ENCODE assay signal across 2 cellular contexts in genomic region chr5:77893225-77893860, GRCh38.
A peak's percentile ranks its signal among the peaks of the same experiment; 100 is the strongest.
TF ChIP-seq lines count a peak whose summit lies in the region.

No MANE protein-coding gene starts in this region.

TF ChIP-seq in IMR-90, 13 proteins besides CTCF, POLR2A, EP300 and RAD21 (continued from another document):
- TF ChIP-seq BHLHE40 (IDR thresholded peaks at IDR 0.05; ENCODE audit: low read depth, low read length): no peak; the same call in 1 of the 2 replicates
- TF ChIP-seq CHD1 (IDR thresholded peaks at IDR 0.05; ENCODE audit: low read depth, low read length): no peak
- no peak for TF ChIP-seq ELK1 (IDR thresholded peaks at IDR 0.05; ENCODE audit: borderline replicate concordance, low read depth, low read length)
- peak; percentile 98 for TF ChIP-seq FOS (IDR thresholded peaks at IDR 0.05; ENCODE audit: low read depth, low read length)
- no peak for TF ChIP-seq USF2 (IDR thresholded peaks at IDR 0.05; ENCODE audit: low read depth, low read length)
- peak; percentile 67 for TF ChIP-seq MAFK (IDR thresholded peaks at IDR 0.05; ENCODE audit: low read depth, low read length)

TF ChIP-seq in K562, 482 proteins besides CTCF, POLR2A, EP300 and RAD21 (continued from another document and continues in another):
- 0 out of 6 replicates have a peak, but pooled peaks of 1 of the 3 experiments have one; percentile 6 for TF ChIP-seq ZBTB11 (CRISPR knock-in tag; IDR thresholded peaks at IDR 0.05)
- peak; percentile 88 for TF ChIP-seq JUN (IDR thresholded peaks at IDR 0.05; ENCODE audit: borderline replicate concordance, low read depth, low read length)
- no peak for TF ChIP-seq JUN (CRISPR knock-in tag; IDR thresholded peaks at IDR 0.05; ENCODE audit: borderline replicate concordance)
- TF ChIP-seq ELK1 (CRISPR knock-in tag; IDR thresholded peaks at IDR 0.05): no peak
- no peak for TF ChIP-seq MBD1 (CRISPR knock-in tag; IDR thresholded peaks at IDR 0.05)
- TF ChIP-seq C11orf30 (IDR thresholded peaks at IDR 0.05; ENCODE audit: low read depth): peak; percentile 94
- no peak for TF ChIP-seq MEIS2 (IDR thresholded peaks at IDR 0.05; ENCODE audit: partially characterized antibody)
- TF ChIP-seq RBM39 (optimal IDR thresholded peaks at IDR 0.05; ENCODE audit: low read depth, low read length): no peak
- TF ChIP-seq ARID1B (IDR thresholded peaks at IDR 0.05): peak; percentile 65
- TF ChIP-seq MTA3 (IDR thresholded peaks at IDR 0.05; ENCODE audit: borderline replicate concordance): 0 out of 2 replicates have a peak, but pooled peaks have one; percentile 27
- TF ChIP-seq REST (CRISPR knock-in tag; IDR thresholded peaks at IDR 0.05; ENCODE audit: low read depth): no peak
- no peak for TF ChIP-seq ZBTB8A (IDR thresholded peaks at IDR 0.05; ENCODE audit: partially characterized antibody)
- peak; percentile 79 for TF ChIP-seq EHMT2 (IDR thresholded peaks at IDR 0.05)
- peak; percentile 96 for TF ChIP-seq NFE2 (IDR thresholded peaks at IDR 0.05; ENCODE audit: low read depth)
- TF ChIP-seq ZSCAN32 (CRISPR knock-in tag; IDR thresholded peaks at IDR 0.05): no peak
- peak; percentile 89 for TF ChIP-seq ATF3 (IDR thresholded peaks at IDR 0.05)
- 0 out of 2 replicates have a peak, but pooled peaks have one; percentile 52 for TF ChIP-seq ATF3 (CRISPR knock-in tag; conservative IDR thresholded peaks at IDR 0.05)
- no peak for TF ChIP-seq PRPF4 (IDR thresholded peaks at IDR 0.05; ENCODE audit: insufficient read depth, low read depth, low read length, poor library complexity, severe bottlenecking)
- TF ChIP-seq NFE2L1 (tag; IDR thresholded peaks at IDR 0.05; ENCODE audit: borderline replicate concordance, low read depth): peak; percentile 64
- TF ChIP-seq CBX8 (IDR thresholded peaks at IDR 0.05; ENCODE audit: borderline replicate concordance, extremely low read depth, low read depth, low read length, poor library complexity, severe bottlenecking): no peak
- TF ChIP-seq TAL1 (IDR thresholded peaks at IDR 0.05): no peak
- no peak for TF ChIP-seq TCF3 (CRISPR knock-in tag; IDR thresholded peaks at IDR 0.05)
- no peak for TF ChIP-seq ARID4B (CRISPR knock-in tag; IDR thresholded peaks at IDR 0.05)
- TF ChIP-seq SIX5 (IDR thresholded peaks at IDR 0.05; ENCODE audit: borderline replicate concordance in 1 of 2, insufficient read depth in 1 of 2, low read depth in 1 of 2, low read length in 2 of 2): no peak
- TF ChIP-seq MNT (conservative IDR thresholded peaks at IDR 0.05): no peak
- TF ChIP-seq ZFX (CRISPR knock-in tag; IDR thresholded peaks at IDR 0.05): no peak
- no peak for TF ChIP-seq ZNF324 (CRISPR knock-in tag; IDR thresholded peaks at IDR 0.05)
- no peak for TF ChIP-seq TRIM25 (IDR thresholded peaks at IDR 0.05; ENCODE audit: borderline replicate concordance)
- TF ChIP-seq SP1 (CRISPR knock-in tag; IDR thresholded peaks at IDR 0.05): no peak
- TF ChIP-seq JUNB (CRISPR knock-in tag; conservative IDR thresholded peaks at IDR 0.05): peak; percentile 69
- TF ChIP-seq ZNF431 (CRISPR knock-in tag; IDR thresholded peaks at IDR 0.05): no peak
- TF ChIP-seq NCOR1 (IDR thresholded peaks at IDR 0.05): no peak
- TF ChIP-seq GTF2B (IDR thresholded peaks at IDR 0.05; ENCODE audit: extremely low read depth, insufficient read length): no peak
- TF ChIP-seq MAFG (tag; conservative IDR thresholded peaks at IDR 0.05): peak; percentile 92
- no peak for TF ChIP-seq HDAC3 (IDR thresholded peaks at IDR 0.05; ENCODE audit: borderline replicate concordance, partially characterized antibody)
- no peak for TF ChIP-seq DMBX1 (CRISPR knock-in tag; IDR thresholded peaks at IDR 0.05; ENCODE audit: borderline replicate concordance)
- TF ChIP-seq MAX (CRISPR knock-in tag; IDR thresholded peaks at IDR 0.05): no peak
- peak; percentile 92 for TF ChIP-seq MAFF (IDR thresholded peaks at IDR 0.05; ENCODE audit: low read length)
